ENCODE assay signal across 10 cellular contexts in the genomic region with DNA sequence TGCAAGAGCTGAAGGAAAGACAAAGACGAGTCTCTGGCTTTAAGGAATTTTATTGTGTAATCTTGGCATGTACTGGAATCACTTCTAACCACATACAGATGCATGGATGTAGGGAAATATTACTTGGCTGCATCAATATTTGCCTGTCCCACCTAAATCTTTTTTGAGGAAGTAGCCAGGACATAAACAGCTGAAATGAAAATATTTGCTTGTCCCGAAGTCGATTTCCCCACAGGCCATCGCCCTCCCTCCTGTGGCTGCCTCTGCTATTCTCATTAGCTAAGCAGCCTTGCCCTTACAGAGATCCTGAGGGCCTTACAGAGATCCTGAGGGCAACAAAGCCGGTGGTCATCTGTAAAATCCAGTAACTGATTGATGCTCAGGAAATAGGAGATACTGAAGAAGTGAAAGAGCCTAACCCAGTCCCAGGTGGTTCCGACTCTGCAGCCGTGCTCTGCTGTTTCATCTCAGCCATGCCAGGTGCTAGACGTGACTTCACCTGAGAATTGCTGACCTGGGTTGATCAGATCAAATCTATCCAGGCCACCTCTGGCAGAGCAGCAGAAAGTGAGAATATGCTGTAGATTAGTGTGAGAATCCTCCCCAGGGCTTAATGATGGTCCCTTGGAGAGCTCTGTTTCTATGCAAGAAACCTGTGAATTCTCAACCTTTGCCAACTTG. TPM values are rescaled to one million over a fixed set of nuclear protein-coding genes. Genes with fewer than 3 reads are reported as not detected.
DNase-seq lines count a peak whose midpoint lies in the region; ATAC-seq and TF ChIP-seq lines count a peak whose summit lies in the region.
"Had no signal": no experiment of that assay in that cellular context is flagged by ENCODE, and none has a peak within 500 bp of the region (broad histone marks: within the 10 kb centered on the region; RNA-seq: fewer than 3 reads in every experiment).

No MANE protein-coding gene starts in this region.

- no peak overlapping the region for H3K27ac ChIP-seq in PC-9
- H3K27ac ChIP-seq: HL-60 had no signal

- H3K4me1 Mint-ChIP-seq in T-helper 2 cell treated with Interferon-gamma antibody and Interleukin-4, amounts not matched to agents 5 μg/mL and 100 μg/mL, for 36 hours (ENCODE audit: low read depth), result peaks cover 31% of the 10 kb centered on the region
- peaks cover 15% of the 10 kb centered on the region for H3K4me1 Mint-ChIP-seq in endothelial cell (ENCODE audit: unreplicated experiment)

- H3K27me3 Mint-ChIP-seq in T-helper 2 cell treated with Interferon-gamma antibody and Interleukin-4, amounts not matched to agents 5 μg/mL and 100 μg/mL, for 36 hours (ENCODE audit: low read depth), result peaks cover 83% of the 10 kb centered on the region
- peaks cover 4% of the 10 kb centered on the region for H3K27me3 Mint-ChIP-seq in endothelial cell (ENCODE audit: unreplicated experiment)
- H3K27me3 Mint-ChIP-seq: brain had no signal

- H3K4me3 ChIP-seq in skeletal muscle cell (ENCODE audit: low read depth, low read length), result no peak overlapping the region
- H3K4me3 ChIP-seq in PC-9, result no peak overlapping the region

- no peaks in the 10 kb centered on the region for H3K27me3 ChIP-seq in PC-9 (ENCODE audit: insufficient read depth, low read depth)

- H3K9me2 ChIP-seq in PC-9 (ENCODE audit: insufficient read depth), result no peaks in the 10 kb centered on the region

- no peaks in the 10 kb centered on the region for H4K20me1 ChIP-seq in PC-9 (ENCODE audit: insufficient read depth)

- ATAC-seq in HG03175 (IDR thresholded peaks at IDR 0.05; ENCODE audit: unreplicated experiment), result no peak
- no peak for ATAC-seq in HG02678 (IDR thresholded peaks at IDR 0.05; ENCODE audit: unreplicated experiment)

- no peaks in the 10 kb centered on the region for H3K79me2 ChIP-seq in PC-9 (ENCODE audit: low read depth)

- H3K4me2 ChIP-seq in PC-9, result no peak overlapping the region

- TF ChIP-seq CTCF in endothelial cell (IDR thresholded peaks at IDR 0.05; ENCODE audit: unreplicated experiment) (no peak), PC-9 (conservative IDR thresholded peaks at IDR 0.05) (no peak)

- intact Hi-C loops in PC-9 (cut with micrococcal nuclease; ENCODE audit: unreplicated experiment), result no loop called here

- H3K9me3 ChIP-seq in PC-9 (ENCODE audit: insufficient read depth, low read depth), result no peaks in the 10 kb centered on the region

- peaks cover 34% of the 10 kb centered on the region for H3K36me3 Mint-ChIP-seq in T-helper 2 cell treated with Interferon-gamma antibody and Interleukin-4, amounts not matched to agents 5 μg/mL and 100 μg/mL, for 36 hours (ENCODE audit: low read depth)
- peaks cover 19% of the 10 kb centered on the region for H3K36me3 Mint-ChIP-seq in endothelial cell (ENCODE audit: low read depth, unreplicated experiment)

- H3K27ac Mint-ChIP-seq in T-helper 2 cell treated with Interferon-gamma antibody and Interleukin-4, amounts not matched to agents 5 μg/mL and 100 μg/mL, for 36 hours, result peak overlapping the region; percentile 73
- H3K27ac Mint-ChIP-seq in endothelial cell (ENCODE audit: unreplicated experiment), result peak overlapping the region; percentile 34

- H3F3A ChIP-seq in PC-9 (ENCODE audit: insufficient read depth, low read depth), result no peaks in the 10 kb centered on the region

- no peaks in the 10 kb centered on the region for H3K36me3 ChIP-seq in PC-9 (ENCODE audit: low read depth)

- no TSS peak for BruUV-seq in PC-9 (replicated peaks; lab: Mats Ljungman, UMichigan)

- POLR2A ChIA-PET in PC-9 (lab: Charles Lee; ENCODE audit: unreplicated experiment), result no interaction called here

- DNase-seq in GM03348 (ENCODE audit: low spot score) (peak; percentile 78), endothelial cell (ENCODE audit: low spot score) (no peak), skeletal muscle cell (ENCODE audit: low read depth) (peak; percentile 23), PC-9 (no peak)
- no peak for DNase-seq in T-helper 2 cell treated with Interferon-gamma antibody and Interleukin-4, amounts not matched to agents 5 μg/mL and 100 μg/mL, for 36 hours (ENCODE audit: low spot score)
- no peak for DNase-seq in stimulated activated naive CD4-positive, alpha-beta T cell treated with Interleukin-2 at 50 U/mL for 16 hours (lab: John Stamatoyannopoulos, UW)

- no peaks in the 10 kb centered on the region for H3K4me1 ChIP-seq in PC-9 (replicated peaks; ENCODE audit: insufficient read depth)

- peak overlapping the region; percentile 65 for H3K4me3 Mint-ChIP-seq in T-helper 2 cell treated with Interferon-gamma antibody and Interleukin-4, amounts not matched to agents 5 μg/mL and 100 μg/mL, for 36 hours
- no peak overlapping the region for H3K4me3 Mint-ChIP-seq in endothelial cell (ENCODE audit: unreplicated experiment)

- no peak overlapping the region for H2AFZ ChIP-seq in PC-9

- H3K9me3 Mint-ChIP-seq in T-helper 2 cell treated with Interferon-gamma antibody and Interleukin-4, amounts not matched to agents 5 μg/mL and 100 μg/mL, for 36 hours, result peaks cover 25% of the 10 kb centered on the region
- H3K9me3 Mint-ChIP-seq in endothelial cell (ENCODE audit: unreplicated experiment), result no peaks in the 10 kb centered on the region

- CTCF ChIA-PET in PC-9 (lab: Charles Lee), result no interaction called here

RNA-seq across cellular contexts. Expression of a gene that starts 25.5 kb away (rescaled TPM):
- total RNA-seq in endothelial cell (ENCODE audit: unreplicated experiment), result 29.1 TPM
- total RNA-seq in PC-9 (2021), result 0.41 and 0.48 TPM in 2 replicates

Comparison
In these comparisons a context has a peak if more than half of its experiments do, and no peak if none do; other contexts are left out.
1. DNase-seq: peak in GM03348 (single experiment) and skeletal muscle cell (single experiment); none in T-helper 2 cell treated with Interferon-gamma antibody and Interleukin-4, amounts not matched to agents 5 μg/mL and 100 μg/mL, for 36 hours (single experiment), endothelial cell (single experiment), PC-9 (0 of 2) and stimulated activated naive CD4-positive, alpha-beta T cell treated with Interleukin-2 at 50 U/mL for 16 hours (single experiment).
2. RNA of a gene that starts 25.5 kb away (total RNA-seq): 29.1 TPM in endothelial cell (single experiment); 0.41 to 0.48 TPM in PC-9; every median in the first group is over 10 times any median in the second.